In genomic region chr20:21302645-21303060, GRCh38 we compare ENCODE assay signal across 2 cellular contexts.
TF ChIP-seq lines count a peak whose summit lies in the region.

No MANE protein-coding gene starts in this region.

TF ChIP-seq in GM12878, 131 proteins besides CTCF, POLR2A, EP300 and RAD21:
- TF ChIP-seq, protein P1, sequence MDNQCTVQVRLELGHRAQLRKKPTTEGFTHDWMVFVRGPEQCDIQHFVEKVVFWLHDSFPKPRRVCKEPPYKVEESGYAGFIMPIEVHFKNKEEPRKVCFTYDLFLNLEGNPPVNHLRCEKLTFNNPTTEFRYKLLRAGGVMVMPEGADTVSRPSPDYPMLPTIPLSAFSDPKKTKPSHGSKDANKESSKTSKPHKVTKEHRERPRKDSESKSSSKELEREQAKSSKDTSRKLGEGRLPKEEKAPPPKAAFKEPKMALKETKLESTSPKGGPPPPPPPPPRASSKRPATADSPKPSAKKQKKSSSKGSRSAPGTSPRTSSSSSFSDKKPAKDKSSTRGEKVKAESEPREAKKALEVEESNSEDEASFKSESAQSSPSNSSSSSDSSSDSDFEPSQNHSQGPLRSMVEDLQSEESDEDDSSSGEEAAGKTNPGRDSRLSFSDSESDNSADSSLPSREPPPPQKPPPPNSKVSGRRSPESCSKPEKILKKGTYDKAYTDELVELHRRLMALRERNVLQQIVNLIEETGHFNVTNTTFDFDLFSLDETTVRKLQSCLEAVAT (IDR thresholded peaks at IDR 0.05), result peak; percentile 71; the same call in 1 of the 2 replicates
- TF ChIP-seq ZBED1 (IDR thresholded peaks at IDR 0.05; ENCODE audit: borderline replicate concordance) (0 out of 2 replicates have a peak, but pooled peaks have one; percentile 24), NR2F1 (conservative IDR thresholded peaks at IDR 0.05) (no peak)

TF ChIP-seq in HepG2, 621 proteins besides CTCF, POLR2A, EP300 and RAD21 (continues in another document):
- no peak for TF ChIP-seq ZNF660 (CRISPR knock-in tag; IDR thresholded peaks at IDR 0.05; ENCODE audit: borderline replicate concordance, low read depth)
- TF ChIP-seq ZNF496 (CRISPR knock-in tag; IDR thresholded peaks at IDR 0.05; ENCODE audit: insufficient replicate concordance), result no peak
- TF ChIP-seq KAT8 (CRISPR knock-in tag; IDR thresholded peaks at IDR 0.05), result no peak
- no peak for TF ChIP-seq CHD2 (IDR thresholded peaks at IDR 0.05; ENCODE audit: low read depth, low read length)
- TF ChIP-seq SIN3B (IDR thresholded peaks at IDR 0.05; ENCODE audit: low read length), result no peak
- TF ChIP-seq ZFP62 (CRISPR knock-in tag; IDR thresholded peaks at IDR 0.05), result peak; percentile 69; the same call in 1 of the 2 replicates
- TF ChIP-seq NFE2L2 (IDR thresholded peaks at IDR 0.05; ENCODE audit: low read length), result no peak
- no peak for TF ChIP-seq ZNF10 (CRISPR knock-in tag; IDR thresholded peaks at IDR 0.05; ENCODE audit: borderline replicate concordance, low read depth)
- no peak for TF ChIP-seq ZNF34 (CRISPR knock-in tag; IDR thresholded peaks at IDR 0.05; ENCODE audit: borderline replicate concordance)
- TF ChIP-seq, protein P2, sequence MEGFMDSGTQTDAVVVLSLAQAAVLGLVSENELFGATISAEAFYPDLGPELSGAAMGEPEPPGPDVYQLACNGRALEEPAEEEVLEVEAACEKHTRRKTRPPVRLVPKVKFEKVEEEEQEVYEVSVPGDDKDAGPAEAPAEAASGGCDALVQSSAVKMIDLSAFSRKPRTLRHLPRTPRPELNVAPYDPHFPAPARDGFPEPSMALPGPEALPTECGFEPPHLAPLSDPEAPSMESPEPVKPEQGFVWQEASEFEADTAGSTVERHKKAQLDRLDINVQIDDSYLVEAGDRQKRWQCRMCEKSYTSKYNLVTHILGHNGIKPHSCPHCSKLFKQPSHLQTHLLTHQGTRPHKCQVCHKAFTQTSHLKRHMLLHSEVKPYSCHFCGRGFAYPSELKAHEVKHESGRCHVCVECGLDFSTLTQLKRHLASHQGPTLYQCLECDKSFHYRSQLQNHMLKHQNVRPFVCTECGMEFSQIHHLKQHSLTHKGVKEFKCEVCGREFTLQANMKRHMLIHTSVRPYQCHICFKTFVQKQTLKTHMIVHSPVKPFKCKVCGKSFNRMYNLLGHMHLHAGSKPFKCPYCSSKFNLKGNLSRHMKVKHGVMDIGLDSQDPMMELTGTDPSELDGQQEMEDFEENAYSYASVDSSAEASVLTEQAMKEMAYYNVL (CRISPR knock-in tag; IDR thresholded peaks at IDR 0.05; ENCODE audit: borderline replicate concordance), result no peak
- TF ChIP-seq ZNF256 (CRISPR knock-in tag; conservative IDR thresholded peaks at IDR 0.05), result peak; percentile 86
- TF ChIP-seq ELF4 (CRISPR knock-in tag; IDR thresholded peaks at IDR 0.05; ENCODE audit: borderline replicate concordance), result no peak
- TF ChIP-seq, protein P3, sequence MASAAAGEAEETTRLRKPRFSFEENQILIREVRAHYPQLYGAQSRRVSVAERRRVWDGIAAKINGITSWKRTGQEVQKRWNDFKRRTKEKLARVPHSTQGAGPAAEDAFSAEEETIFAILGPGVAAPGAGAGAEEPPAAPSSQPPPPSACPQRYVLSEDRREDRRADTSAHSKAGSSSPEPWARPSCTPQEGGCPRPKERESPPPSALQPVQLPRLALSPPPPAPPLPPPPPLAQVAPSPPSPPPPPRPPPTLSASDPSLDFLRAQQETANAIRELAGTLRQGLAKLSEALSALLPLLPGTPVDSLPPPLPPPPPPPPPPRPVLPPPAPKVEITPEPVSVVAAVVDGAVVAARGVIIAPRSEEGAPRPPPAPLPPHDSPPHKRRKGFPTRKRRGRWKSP (CRISPR knock-in tag; IDR thresholded peaks at IDR 0.05), result no peak
- no peak for TF ChIP-seq HMG20B (CRISPR knock-in tag; conservative IDR thresholded peaks at IDR 0.05)
- TF ChIP-seq, protein P4, sequence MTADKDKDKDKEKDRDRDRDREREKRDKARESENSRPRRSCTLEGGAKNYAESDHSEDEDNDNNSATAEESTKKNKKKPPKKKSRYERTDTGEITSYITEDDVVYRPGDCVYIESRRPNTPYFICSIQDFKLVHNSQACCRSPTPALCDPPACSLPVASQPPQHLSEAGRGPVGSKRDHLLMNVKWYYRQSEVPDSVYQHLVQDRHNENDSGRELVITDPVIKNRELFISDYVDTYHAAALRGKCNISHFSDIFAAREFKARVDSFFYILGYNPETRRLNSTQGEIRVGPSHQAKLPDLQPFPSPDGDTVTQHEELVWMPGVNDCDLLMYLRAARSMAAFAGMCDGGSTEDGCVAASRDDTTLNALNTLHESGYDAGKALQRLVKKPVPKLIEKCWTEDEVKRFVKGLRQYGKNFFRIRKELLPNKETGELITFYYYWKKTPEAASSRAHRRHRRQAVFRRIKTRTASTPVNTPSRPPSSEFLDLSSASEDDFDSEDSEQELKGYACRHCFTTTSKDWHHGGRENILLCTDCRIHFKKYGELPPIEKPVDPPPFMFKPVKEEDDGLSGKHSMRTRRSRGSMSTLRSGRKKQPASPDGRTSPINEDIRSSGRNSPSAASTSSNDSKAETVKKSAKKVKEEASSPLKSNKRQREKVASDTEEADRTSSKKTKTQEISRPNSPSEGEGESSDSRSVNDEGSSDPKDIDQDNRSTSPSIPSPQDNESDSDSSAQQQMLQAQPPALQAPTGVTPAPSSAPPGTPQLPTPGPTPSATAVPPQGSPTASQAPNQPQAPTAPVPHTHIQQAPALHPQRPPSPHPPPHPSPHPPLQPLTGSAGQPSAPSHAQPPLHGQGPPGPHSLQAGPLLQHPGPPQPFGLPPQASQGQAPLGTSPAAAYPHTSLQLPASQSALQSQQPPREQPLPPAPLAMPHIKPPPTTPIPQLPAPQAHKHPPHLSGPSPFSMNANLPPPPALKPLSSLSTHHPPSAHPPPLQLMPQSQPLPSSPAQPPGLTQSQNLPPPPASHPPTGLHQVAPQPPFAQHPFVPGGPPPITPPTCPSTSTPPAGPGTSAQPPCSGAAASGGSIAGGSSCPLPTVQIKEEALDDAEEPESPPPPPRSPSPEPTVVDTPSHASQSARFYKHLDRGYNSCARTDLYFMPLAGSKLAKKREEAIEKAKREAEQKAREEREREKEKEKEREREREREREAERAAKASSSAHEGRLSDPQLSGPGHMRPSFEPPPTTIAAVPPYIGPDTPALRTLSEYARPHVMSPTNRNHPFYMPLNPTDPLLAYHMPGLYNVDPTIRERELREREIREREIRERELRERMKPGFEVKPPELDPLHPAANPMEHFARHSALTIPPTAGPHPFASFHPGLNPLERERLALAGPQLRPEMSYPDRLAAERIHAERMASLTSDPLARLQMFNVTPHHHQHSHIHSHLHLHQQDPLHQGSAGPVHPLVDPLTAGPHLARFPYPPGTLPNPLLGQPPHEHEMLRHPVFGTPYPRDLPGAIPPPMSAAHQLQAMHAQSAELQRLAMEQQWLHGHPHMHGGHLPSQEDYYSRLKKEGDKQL (CRISPR knock-in tag; IDR thresholded peaks at IDR 0.05; ENCODE audit: low read depth), result no peak
- no peak for TF ChIP-seq ZNF703 (CRISPR knock-in tag; IDR thresholded peaks at IDR 0.05; ENCODE audit: borderline replicate concordance)
- no peak for TF ChIP-seq HOXA9 (CRISPR knock-in tag; IDR thresholded peaks at IDR 0.05; ENCODE audit: borderline replicate concordance)
- 0 out of 2 replicates have a peak, but pooled peaks have one; percentile 47 for TF ChIP-seq HMGA1 (CRISPR knock-in tag; conservative IDR thresholded peaks at IDR 0.05)
- TF ChIP-seq ZNF264 (CRISPR knock-in tag; IDR thresholded peaks at IDR 0.05), result 0 out of 2 replicates have a peak, but pooled peaks have one; percentile 20
- TF ChIP-seq ZFYVE20 (CRISPR knock-in tag; IDR thresholded peaks at IDR 0.05; ENCODE audit: borderline replicate concordance, low read depth), result no peak
- no peak for TF ChIP-seq ZNF143 (CRISPR knock-in tag; IDR thresholded peaks at IDR 0.05)
- TF ChIP-seq ONECUT2 (CRISPR knock-in tag; IDR thresholded peaks at IDR 0.05), result peak; percentile 42; the same call in 1 of the 2 replicates
- TF ChIP-seq ZNF383 (CRISPR knock-in tag; IDR thresholded peaks at IDR 0.05; ENCODE audit: borderline replicate concordance), result 0 out of 2 replicates have a peak, but pooled peaks have one; percentile 7
- TF ChIP-seq ZNF543 (CRISPR knock-in tag; IDR thresholded peaks at IDR 0.05), result no peak
- no peak for TF ChIP-seq BCLAF1 (IDR thresholded peaks at IDR 0.05)
- TF ChIP-seq, protein P5, sequence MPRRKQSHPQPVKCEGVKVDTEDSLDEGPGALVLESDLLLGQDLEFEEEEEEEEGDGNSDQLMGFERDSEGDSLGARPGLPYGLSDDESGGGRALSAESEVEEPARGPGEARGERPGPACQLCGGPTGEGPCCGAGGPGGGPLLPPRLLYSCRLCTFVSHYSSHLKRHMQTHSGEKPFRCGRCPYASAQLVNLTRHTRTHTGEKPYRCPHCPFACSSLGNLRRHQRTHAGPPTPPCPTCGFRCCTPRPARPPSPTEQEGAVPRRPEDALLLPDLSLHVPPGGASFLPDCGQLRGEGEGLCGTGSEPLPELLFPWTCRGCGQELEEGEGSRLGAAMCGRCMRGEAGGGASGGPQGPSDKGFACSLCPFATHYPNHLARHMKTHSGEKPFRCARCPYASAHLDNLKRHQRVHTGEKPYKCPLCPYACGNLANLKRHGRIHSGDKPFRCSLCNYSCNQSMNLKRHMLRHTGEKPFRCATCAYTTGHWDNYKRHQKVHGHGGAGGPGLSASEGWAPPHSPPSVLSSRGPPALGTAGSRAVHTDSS (CRISPR knock-in tag; conservative IDR thresholded peaks at IDR 0.05), result no peak
- TF ChIP-seq FOXJ3 (CRISPR knock-in tag; IDR thresholded peaks at IDR 0.05; ENCODE audit: borderline replicate concordance), result no peak; the same call in 1 of the 2 replicates
- no peak for TF ChIP-seq SATB2 (CRISPR knock-in tag; IDR thresholded peaks at IDR 0.05)
- no peak for TF ChIP-seq SMC3 (IDR thresholded peaks at IDR 0.05; ENCODE audit: low read length)
- no peak for TF ChIP-seq GLI4 (CRISPR knock-in tag; IDR thresholded peaks at IDR 0.05; ENCODE audit: borderline replicate concordance)
- TF ChIP-seq TEAD3 (CRISPR knock-in tag; optimal IDR thresholded peaks at IDR 0.05; ENCODE audit: borderline replicate concordance), result no peak
- TF ChIP-seq ZKSCAN5 (CRISPR knock-in tag; IDR thresholded peaks at IDR 0.05), result no peak
- TF ChIP-seq, protein P6, sequence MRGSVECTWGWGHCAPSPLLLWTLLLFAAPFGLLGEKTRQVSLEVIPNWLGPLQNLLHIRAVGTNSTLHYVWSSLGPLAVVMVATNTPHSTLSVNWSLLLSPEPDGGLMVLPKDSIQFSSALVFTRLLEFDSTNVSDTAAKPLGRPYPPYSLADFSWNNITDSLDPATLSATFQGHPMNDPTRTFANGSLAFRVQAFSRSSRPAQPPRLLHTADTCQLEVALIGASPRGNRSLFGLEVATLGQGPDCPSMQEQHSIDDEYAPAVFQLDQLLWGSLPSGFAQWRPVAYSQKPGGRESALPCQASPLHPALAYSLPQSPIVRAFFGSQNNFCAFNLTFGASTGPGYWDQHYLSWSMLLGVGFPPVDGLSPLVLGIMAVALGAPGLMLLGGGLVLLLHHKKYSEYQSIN (CRISPR knock-in tag; IDR thresholded peaks at IDR 0.05; ENCODE audit: borderline replicate concordance), result no peak
- TF ChIP-seq PRDM4 (CRISPR knock-in tag; IDR thresholded peaks at IDR 0.05; ENCODE audit: borderline replicate concordance), result no peak
- TF ChIP-seq SIN3A (IDR thresholded peaks at IDR 0.05; ENCODE audit: borderline replicate concordance, low read depth, low read length), result no peak
- TF ChIP-seq ZBTB46 (CRISPR knock-in tag; IDR thresholded peaks at IDR 0.05; ENCODE audit: borderline replicate concordance), result 0 out of 2 replicates have a peak, but pooled peaks have one; percentile 1
- no peak for TF ChIP-seq ZNF205 (CRISPR knock-in tag; IDR thresholded peaks at IDR 0.05)
- TF ChIP-seq KLF11 (CRISPR knock-in tag; IDR thresholded peaks at IDR 0.05), result no peak
